15 cellular contexts compared by ENCODE assay signal in the genomic region with DNA sequence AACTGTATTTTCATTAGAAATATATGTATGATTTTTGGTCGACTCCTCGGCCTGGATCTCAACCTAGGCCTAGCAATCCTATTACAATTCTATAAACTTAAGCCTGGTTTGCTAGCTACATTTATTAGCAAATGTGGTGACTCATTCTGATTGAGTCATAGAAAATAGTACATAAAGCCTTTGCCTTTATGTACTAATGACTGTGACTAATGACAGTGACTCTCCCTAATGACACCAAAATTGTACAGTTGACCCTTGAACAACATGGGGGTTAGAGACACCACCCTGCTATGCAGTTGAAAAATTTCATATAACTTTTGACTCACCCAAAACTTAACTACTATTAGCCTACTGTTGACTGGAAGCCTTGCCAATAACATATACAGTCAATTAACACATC.
DNase-seq lines count a peak whose midpoint lies in the region; ATAC-seq and TF ChIP-seq lines count a peak whose summit lies in the region.
"Had no signal": no experiment of that assay in that cellular context is flagged by ENCODE, and none has a peak within 500 bp of the region (broad histone marks: within the 10 kb centered on the region; RNA-seq: fewer than 3 reads in every experiment).

No MANE protein-coding gene starts in this region.

- TF ChIP-seq CTCF in AG09309 (IDR thresholded peaks at IDR 0.05; ENCODE audit: control insufficient read depth, insufficient read depth, low read depth, low read length, missing control alignments) (no peak), hepatocyte (IDR thresholded peaks at IDR 0.05; ENCODE audit: poor library complexity) (no peak), GM13976 (IDR thresholded peaks at IDR 0.05; ENCODE audit: borderline replicate concordance, control extremely low read depth, extremely low read depth, insufficient read depth, missing control alignments) (no peak), GM23338 (conservative IDR thresholded peaks at IDR 0.05; ENCODE audit: low read depth in 2 of 2) (no peak)

- 97% methylated on average over 2 of the region's 2 CpGs for WGBS in hepatocyte (ENCODE audit: low lambda C conversion rate, missing lambda C conversion rate)

- no peaks in the 10 kb centered on the region for H3K9me3 Mint-ChIP-seq in GM23338
- H3K9me3 Mint-ChIP-seq: activated T-helper 2 cell treated with anti-CD3 and anti-CD28 coated beads, Interferon-gamma antibody, Interleukin-2, Interleukin-4, amounts not matched to agents 10 μg/mL and 5 μg/mL and 100 μg/mL, durations not matched to agents 14 hours and 24 hours and 36 hours had no signal

- ATAC-seq in GM23338 = no peak
- no peak for ATAC-seq in HG03571 (IDR thresholded peaks at IDR 0.05; ENCODE audit: unreplicated experiment)

- H3K4me2 ChIP-seq in hepatocyte (no peak overlapping the region), GM23338 (no peak overlapping the region)

- H3K27ac Mint-ChIP-seq in GM23338 = no peak overlapping the region
- H3K27ac Mint-ChIP-seq: activated T-helper 2 cell treated with anti-CD3 and anti-CD28 coated beads, Interferon-gamma antibody, Interleukin-2, Interleukin-4, amounts not matched to agents 10 μg/mL and 5 μg/mL and 100 μg/mL, durations not matched to agents 14 hours and 24 hours and 36 hours; nephron progenitor cell; stimulated activated naive B cell treated with anti-CD40 and anti-IgM and Interleukin-4, amounts not matched to agents 10 μg/mL and 1 μg/mL and 100 μg/mL, for 72 hours had no signal

- H3K4me1 Mint-ChIP-seq in GM23338 = peaks cover 7% of the 10 kb centered on the region; the same call in 2 of the 3 replicates
- H3K4me1 Mint-ChIP-seq: nephron progenitor cell had no signal

- H3K4me3 Mint-ChIP-seq in GM23338 = no peak overlapping the region
- H3K4me3 Mint-ChIP-seq: nephron progenitor cell; stimulated activated naive B cell treated with anti-CD40 and anti-IgM and Interleukin-4, amounts not matched to agents 10 μg/mL and 1 μg/mL and 100 μg/mL, for 72 hours had no signal

- in situ Hi-C loops in GM13976 (cut with MboI; ENCODE audit: low sequenced_read_pairs, unreplicated experiment) = no loop called here

- H3K36me3 ChIP-seq in hepatocyte (replicated peaks; ENCODE audit: insufficient read depth, low read depth) (no peaks in the 10 kb centered on the region), GM23338 (ENCODE audit: insufficient read depth) (no peaks in the 10 kb centered on the region)

- no peaks in the 10 kb centered on the region for H3K36me3 Mint-ChIP-seq in GM23338 (ENCODE audit: low read depth)

- H4K20me1 ChIP-seq in hepatocyte (ENCODE audit: insufficient read depth, poor library complexity, severe bottlenecking) (no peaks in the 10 kb centered on the region), GM23338 (replicated peaks; ENCODE audit: insufficient read depth) (no peaks in the 10 kb centered on the region)

- H3K27ac ChIP-seq in hepatocyte (no peak overlapping the region), GM23338 (ENCODE audit: low read depth) (no peak overlapping the region)

- H3K4me3 ChIP-seq in AG09309 (ENCODE audit: control insufficient read depth, low read depth, low read length) = no peak overlapping the region
- H3K4me3 ChIP-seq in hepatocyte = no peak overlapping the region
- H3K4me3 ChIP-seq in GM23338 = no peak overlapping the region

- H3K27me3 ChIP-seq in hepatocyte = no peaks in the 10 kb centered on the region
- H3K27me3 ChIP-seq in GM23338 (ENCODE audit: insufficient read depth) = no peaks in the 10 kb centered on the region

- peaks cover 2% of the 10 kb centered on the region for H3K27me3 Mint-ChIP-seq in GM23338 (ENCODE audit: insufficient read depth, low read depth, poor library complexity)
- H3K27me3 Mint-ChIP-seq: stimulated activated naive B cell treated with anti-CD40 and anti-IgM and Interleukin-4, amounts not matched to agents 10 μg/mL and 1 μg/mL and 100 μg/mL, for 72 hours had no signal

- H3F3A ChIP-seq in GM23338 (replicated peaks; ENCODE audit: low read depth) = no peaks in the 10 kb centered on the region

- DNase-seq in AG09309 (ENCODE audit: low read depth) = peak; percentile 20
- DNase-seq in HS-5 (ENCODE audit: low read depth) = peak; percentile 79
- DNase-seq in astrocyte of the hippocampus (ENCODE audit: low read depth, low spot score) = peak; percentile 34
- DNase-seq in hepatocyte (ENCODE audit: low spot score) = peak; percentile 13
- DNase-seq in GM13976 (ENCODE audit: low spot score) = no peak
- no peak for DNase-seq in GM23338 (ENCODE audit: low spot score)
- no peak for DNase-seq in mesenteric fat pad (ENCODE audit: low spot score)
- DNase-seq: COR-L47; NCI-H345; nephron progenitor cell; Right ventricle myocardium superior; stimulated activated CD4-positive, alpha-beta T cell treated with anti-CD3 and anti-CD28 coated beads, Interleukin-15, amount 100 ng/mL, for 24 hours; stimulated activated naive B cell treated with anti-CD40 and anti-IgM and Interleukin-4, amounts not matched to agents 10 μg/mL and 1 μg/mL and 100 μg/mL, for 72 hours had no signal

- H3K4me1 ChIP-seq in hepatocyte (ENCODE audit: insufficient read depth) (no peaks in the 10 kb centered on the region), GM23338 (ENCODE audit: insufficient read depth) (peaks cover 5% of the 10 kb centered on the region)

- H3K79me2 ChIP-seq in hepatocyte (no peaks in the 10 kb centered on the region), GM23338 (replicated peaks; ENCODE audit: insufficient read depth) (no peaks in the 10 kb centered on the region)

- H3K9me2 ChIP-seq in hepatocyte (replicated peaks; ENCODE audit: insufficient read depth) (no peaks in the 10 kb centered on the region), GM23338 (ENCODE audit: insufficient read depth) (no peaks in the 10 kb centered on the region)

- no peak overlapping the region for H2AFZ ChIP-seq in hepatocyte
- H2AFZ ChIP-seq in GM23338 = no peak overlapping the region

- no peaks in the 10 kb centered on the region for H3K9me3 ChIP-seq in hepatocyte (ENCODE audit: low read depth)

TF ChIP-seq in GM23338, 12 proteins besides CTCF, POLR2A, EP300 and RAD21 (continues in another document):
- no peak for TF ChIP-seq EZH2phosphoT487 (IDR thresholded peaks at IDR 0.05; ENCODE audit: unreplicated experiment)
- TF ChIP-seq JUNB (IDR thresholded peaks at IDR 0.05; ENCODE audit: unreplicated experiment) = no peak
- TF ChIP-seq ZNF114 (CRISPR knock-in tag; IDR thresholded peaks at IDR 0.05) = no peak
- TF ChIP-seq ZNF462 (CRISPR knock-in tag; IDR thresholded peaks at IDR 0.05) = no peak
- TF ChIP-seq CREB1 (CRISPR knock-in tag; IDR thresholded peaks at IDR 0.05; ENCODE audit: low read depth) = no peak
- TF ChIP-seq EZH2 (IDR thresholded peaks at IDR 0.05; ENCODE audit: low read depth, unreplicated experiment) = no peak

Comparison
In these comparisons a context has a peak if more than half of its experiments do, and no peak if none do; other contexts are left out.
1. DNase-seq: peak in AG09309 (single experiment), HS-5 (single experiment), astrocyte of the hippocampus (single experiment) and hepatocyte (single experiment); none in GM13976 (single experiment), GM23338 (single experiment) and mesenteric fat pad (single experiment).